In genomic region chr3:122497425-122497824, GRCh38 we compare ENCODE assay signal across 8 cellular contexts. TPM values are rescaled to one million over a fixed set of nuclear protein-coding genes. Genes with fewer than 3 reads are reported as not detected.
DNase-seq lines count a peak whose midpoint lies in the region; ATAC-seq and TF ChIP-seq lines count a peak whose summit lies in the region.

No MANE protein-coding gene starts in this region.

- CTCF ChIA-PET in SK-N-SH (lab: Yijun Ruan, JAX): no interaction called here

- H3K4me3 ChIP-seq in SK-N-SH (ENCODE audit: low read depth in 2 of 2, low read length in 1 of 2) (no peak overlapping the region), fibroblast of pulmonary artery (replicated peaks; ENCODE audit: low read depth, low read length) (no peak overlapping the region)

- H3K36me3 ChIP-seq in SK-N-SH (replicated peaks in 1 of 2; ENCODE audit: control insufficient read depth in 1 of 2, insufficient read depth in 2 of 2, low read length in 1 of 2): peaks cover 31 to 37% of the 10 kb centered on the region in 2 experiments

- no peak overlapping the region for H3K27ac Mint-ChIP-seq in mesothelial cell of epicardium

- H3K27me3 ChIP-seq in SK-N-SH (ENCODE audit: insufficient read depth): no peaks in the 10 kb centered on the region

- H3K27ac ChIP-seq in SK-N-SH (ENCODE audit: low read depth in 2 of 2, low read length in 1 of 2): peak overlapping the region in 1 of 2 experiments; percentile 60; a peak in 2 of 4 replicates

- peaks cover 17% of the 10 kb centered on the region for H3K36me3 Mint-ChIP-seq in mesothelial cell of epicardium

- no peaks in the 10 kb centered on the region for H3K9me2 ChIP-seq in SK-N-SH

- no peak overlapping the region for H2AFZ ChIP-seq in SK-N-SH (ENCODE audit: low read depth)

- 22% methylated on average over 1 of the region's 1 CpG for WGBS in SK-N-SH (ENCODE audit: low lambda C conversion rate)

- H4K20me1 ChIP-seq in SK-N-SH (ENCODE audit: insufficient read depth): peaks cover 62% of the 10 kb centered on the region

- no peak overlapping the region for H3K9ac ChIP-seq in SK-N-SH

- no peak for TF ChIP-seq CTCF in SK-N-SH (IDR thresholded peaks at IDR 0.05)
- TF ChIP-seq CTCF in fibroblast of pulmonary artery (IDR thresholded peaks at IDR 0.05; ENCODE audit: low read length, missing control alignments): no peak
- no peak for TF ChIP-seq CTCF in mesothelial cell of epicardium (IDR thresholded peaks at IDR 0.05; ENCODE audit: unreplicated experiment)

- H3K9me3 Mint-ChIP-seq in mesothelial cell of epicardium: no peaks in the 10 kb centered on the region

- peak; percentile 83 for ATAC-seq in HG03045 (IDR thresholded peaks at IDR 0.05; ENCODE audit: unreplicated experiment)
- ATAC-seq in left ventricle myocardium superior: no peak

- POLR2A ChIA-PET in SK-N-SH (lab: Yijun Ruan, JAX): no interaction called here

- peaks cover 2% of the 10 kb centered on the region for H3K4me1 Mint-ChIP-seq in mesothelial cell of epicardium

- peaks cover 98% of the 10 kb centered on the region for H3K79me2 ChIP-seq in SK-N-SH (ENCODE audit: insufficient read depth)

- TF ChIP-seq RAD21 in SK-N-SH (IDR thresholded peaks at IDR 0.05; ENCODE audit: low read length): no peak

- no peak for TF ChIP-seq EP300 in SK-N-SH (IDR thresholded peaks at IDR 0.05; ENCODE audit: borderline replicate concordance in 1 of 2, low read depth in 1 of 2, low read length in 1 of 2)

- intact Hi-C loops in left ventricle myocardium superior (cut with micrococcal nuclease): no loop called here

- H3K27me3 Mint-ChIP-seq in mesothelial cell of epicardium (ENCODE audit: low read depth): no peaks in the 10 kb centered on the region

- no peaks in the 10 kb centered on the region for H3K9me3 ChIP-seq in SK-N-SH

- H3K4me2 ChIP-seq in SK-N-SH: no peak overlapping the region

- peak; percentile 30 for DNase-seq in stimulated activated CD4-positive, alpha-beta T cell treated with anti-CD3 and anti-CD28 coated beads, Interleukin-1b, Interleukin-23, amount 100 ng/mL, for 48 hours
- DNase-seq in stimulated activated CD4-positive, alpha-beta T cell treated with anti-CD3 and anti-CD28 coated beads, Interleukin-4, amount 100 ng/mL, for 1 hour: no peak
- DNase-seq in SK-N-SH (no peak), fibroblast of pulmonary artery (ENCODE audit: low read depth) (peak; percentile 84), left ventricle myocardium superior (no peak), mesothelial cell of epicardium (ENCODE audit: low spot score in 2 of 2, unreplicated experiment in 2 of 2) (no peak), islet precursor cell (no peak)

- no peaks in the 10 kb centered on the region; a peak in 1 of 4 replicates for H3K4me1 ChIP-seq in SK-N-SH (ENCODE audit: control insufficient read depth in 1 of 2, insufficient read depth in 2 of 2, low read depth in 1 of 2, low read length in 1 of 2)

- H3K4me3 Mint-ChIP-seq in mesothelial cell of epicardium: no peak overlapping the region

- peaks cover 24% of the 10 kb centered on the region for H3F3A ChIP-seq in SK-N-SH (replicated peaks; ENCODE audit: insufficient read depth)

TF ChIP-seq in SK-N-SH, 30 proteins besides CTCF, POLR2A, EP300 and RAD21:
- TF ChIP-seq JUND (IDR thresholded peaks at IDR 0.05): peak; percentile 41
- no peak for TF ChIP-seq MEF2A (IDR thresholded peaks at IDR 0.05; ENCODE audit: borderline replicate concordance, low read depth)
- peak; percentile 69 for TF ChIP-seq FOSL2 (IDR thresholded peaks at IDR 0.05; ENCODE audit: borderline replicate concordance, low read depth)
- TF ChIP-seq RCOR1 (IDR thresholded peaks at IDR 0.05; ENCODE audit: low read length): no peak
- TF ChIP-seq PBX3 (IDR thresholded peaks at IDR 0.05): peak; percentile 48
- peak; percentile 61 for TF ChIP-seq TCF12 (IDR thresholded peaks at IDR 0.05)
- no peak for TF ChIP-seq NRF1 (IDR thresholded peaks at IDR 0.05; ENCODE audit: low read depth, low read length)

RNA-seq across cellular contexts. Expression of gene KPNA1, which starts 17.3 kb away (rescaled TPM):
- polyA plus RNA-seq in SK-N-SH (2012; rRNA removed): 21.6 and 32.0 TPM in 2 replicates
- polyA plus RNA-seq in SK-N-SH (2012; cell fraction: cytosol; rRNA removed): 20.4 and 25.5 TPM in 2 replicates
- polyA plus RNA-seq in SK-N-SH (2012; cell fraction: nucleus; rRNA removed): 20.3 and 39.3 TPM in 2 replicates
- total RNA-seq in left ventricle myocardium superior (59.8 TPM), mesothelial cell of epicardium (63.4 to 66.3 TPM (median 65.6 TPM) in 3 replicates)

Comparison
In these comparisons a context has a peak if more than half of its experiments do, and no peak if none do; other contexts are left out.
1. DNase-seq: peak in stimulated activated CD4-positive, alpha-beta T cell treated with anti-CD3 and anti-CD28 coated beads, Interleukin-1b, Interleukin-23, amount 100 ng/mL, for 48 hours (single experiment) and fibroblast of pulmonary artery (single experiment); none in stimulated activated CD4-positive, alpha-beta T cell treated with anti-CD3 and anti-CD28 coated beads, Interleukin-4, amount 100 ng/mL, for 1 hour (single experiment), SK-N-SH (single experiment), left ventricle myocardium superior (single experiment), mesothelial cell of epicardium (0 of 2) and islet precursor cell (single experiment).